ENCODE assay signal across 8 cellular contexts in genomic region chr13:32315255-32316029, GRCh38. TPM values are rescaled to one million over a fixed set of nuclear protein-coding genes. Genes with fewer than 3 reads are reported as not detected.
A peak's percentile ranks its signal among the peaks of the same experiment; 100 is the strongest.
DNase-seq lines count a peak whose midpoint lies in the region; ATAC-seq, FAIRE-seq and TF ChIP-seq lines count a peak whose summit lies in the region.

BRCA2 (plus strand) TSS chr13:32315508; CDS start chr13:32316461, 953 bp downstream.
ZAR1L (minus strand) TSS chr13:32315363; CDS start chr13:32311925, 3,438 bp downstream.

- peak within 1 kb of the TSS; percentile 93 for H3K27ac ChIP-seq in H1 (ENCODE audit: low read depth, low read length)

- H3K23ac ChIP-seq in H1 (ENCODE audit: insufficient read length) = no peak within 1 kb of the TSS

- H4K5ac ChIP-seq in H1 (ENCODE audit: insufficient read length, low read depth, low read length) = peak within 1 kb of the TSS; percentile 89

- TF ChIP-seq RAD21 in H1 (IDR thresholded peaks at IDR 0.05 in 1 of 2, conservative IDR thresholded peaks at IDR 0.05 in 1 of 2; ENCODE audit: low read depth in 2 of 2, low read length in 2 of 2) = no peak

- no peak within 1 kb of the TSS for H2AK5ac ChIP-seq in H1 (ENCODE audit: low read depth, low read length)

- H3K4ac ChIP-seq in H1 (replicated peaks; ENCODE audit: insufficient read length, low read depth, low read length) = peak within 1 kb of the TSS; percentile 89

- H3K9me3 ChIP-seq in H1 (ENCODE audit: insufficient read depth in 2 of 2, low read depth in 1 of 2, low read length in 1 of 2) = no peaks in the 10 kb centered on the region

- no peaks in the 10 kb centered on the region for H4K20me1 ChIP-seq in H1 (replicated peaks in 1 of 2; ENCODE audit: control insufficient read depth in 1 of 2, insufficient read depth in 2 of 2, low read length in 2 of 2)

- H2BK120ac ChIP-seq in H1 (replicated peaks; ENCODE audit: low read depth, low read length) = peak within 1 kb of the TSS; percentile 50

- H3K9ac ChIP-seq in H1 (replicated peaks in 1 of 4; ENCODE audit: extremely low read depth in 1 of 4, low read depth in 3 of 4, low read length in 3 of 4) = peak within 1 kb of the TSS; percentile 83 to 96 (median 94)

- TF ChIP-seq POLR2A in H1 (IDR thresholded peaks at IDR 0.05; ENCODE audit: control extremely low read depth in 1 of 2, low read depth in 2 of 2, low read length in 2 of 2) = peak; percentile 65 to 96

- TF ChIP-seq CTCF in H1 (IDR thresholded peaks at IDR 0.05; ENCODE audit: control extremely low read depth in 1 of 3, insufficient read depth in 1 of 3, low read depth in 1 of 3, low read length in 3 of 3) = no peak

- peaks cover 42% of the 10 kb centered on the region for H3K4me1 Mint-ChIP-seq in activated CD8-positive, alpha-beta memory T cell treated with anti-CD3 and anti-CD28 coated beads, Interleukin-2, amount 10 ng/mL, durations not matched to agents 7 days and 5 days

- H3K4me2 ChIP-seq in H1 (ENCODE audit: insufficient read depth in 1 of 2, low read depth in 2 of 2, low read length in 2 of 2) = peak within 1 kb of the TSS; percentile 90 to 97

- CTCF ChIA-PET in activated CD8-positive, alpha-beta memory T cell treated with anti-CD3 and anti-CD28 coated beads, Interleukin-2, amount 10 ng/mL, durations not matched to agents 7 days and 5 days (lab: Charles Lee) = interaction anchor here (0.7 to 2.4 kb wide), 13 partner anchors 9 to 1503 kb away, joined by 3 to 9 read pairs (median 4); partner anchors contain the start of genes PDS5B and RFC3
- CTCF ChIA-PET in H1 (lab: Charles Lee; ENCODE audit: partially characterized antibody) = interaction anchor here (0.6 to 1.4 kb wide), 6 partner anchors 43 to 470 kb away, joined by 3 to 9 read pairs (median 4); no protein-coding TSS in a partner anchor

- no peaks in the 10 kb centered on the region for H3K27me3 Mint-ChIP-seq in activated CD8-positive, alpha-beta memory T cell treated with anti-CD3 and anti-CD28 coated beads, Interleukin-2, amount 10 ng/mL, durations not matched to agents 7 days and 5 days

- H3K27ac Mint-ChIP-seq in activated CD8-positive, alpha-beta memory T cell treated with anti-CD3 and anti-CD28 coated beads, Interleukin-2, amount 10 ng/mL, durations not matched to agents 7 days and 5 days = peak within 1 kb of the TSS; percentile 100

- H3K4me3 Mint-ChIP-seq in activated CD8-positive, alpha-beta memory T cell treated with anti-CD3 and anti-CD28 coated beads, Interleukin-2, amount 10 ng/mL, durations not matched to agents 7 days and 5 days = peak within 1 kb of the TSS; percentile 93

- H3K27me3 ChIP-seq in H1 (replicated peaks in 1 of 4; ENCODE audit: control insufficient read depth in 3 of 4, extremely low read depth in 1 of 4, insufficient read depth in 3 of 4, low read length in 3 of 4) = no peaks in the 10 kb centered on the region

- H2BK5ac ChIP-seq in H1 (ENCODE audit: low read depth, low read length) = peak within 1 kb of the TSS; percentile 87

- H4K91ac ChIP-seq in H1 (replicated peaks; ENCODE audit: insufficient read length, low read length) = peak within 1 kb of the TSS; percentile 83

- H2AFZ ChIP-seq in H1 (ENCODE audit: low read length) = peak within 1 kb of the TSS; percentile 93

- peak within 1 kb of the TSS; percentile 91 for H3K56ac ChIP-seq in H1 (replicated peaks; ENCODE audit: insufficient read length, low read depth, low read length)

- H2BK12ac ChIP-seq in H1 (ENCODE audit: low read depth, low read length) = no peak within 1 kb of the TSS; the same call in 1 of the 2 replicates

- WGBS in H1 (ENCODE audit: extremely low coverage in 1 of 2, insufficient coverage in 1 of 2, insufficient read length in 1 of 2, insufficient replicate concordance in 2 of 2, low coverage in 1 of 2, low lambda C conversion rate in 2 of 2, missing lambda C conversion rate in 1 of 2), 2 experiments = 1% methylated on average over 60 of the region's 60 CpGs; no CpG with 5 or more reads in 1 of the 2 experiments

- H3K4me1 ChIP-seq in H1 (replicated peaks in 1 of 4; ENCODE audit: control insufficient read depth in 3 of 4, insufficient read depth in 4 of 4, low read length in 3 of 4) = peaks cover 0 to 5% (median under 1%) of the 10 kb centered on the region in 4 experiments; a peak in 5 of 7 replicates

- no peaks in the 10 kb centered on the region for H3K79me1 ChIP-seq in H1 (ENCODE audit: low read depth, low read length)

- no peak for TF ChIP-seq EP300 in H1 (IDR thresholded peaks at IDR 0.05; ENCODE audit: borderline replicate concordance in 1 of 2, low read depth in 2 of 2, low read length in 2 of 2)

- POLR2A ChIA-PET in H1 (lab: Charles Lee; ENCODE audit: partially characterized antibody) = interaction anchor here (0.7 to 2.3 kb wide), 33 partner anchors 9 to 369 kb away, joined by 3 to 12 read pairs (median 4); partner anchors contain the start of gene FRY

- no peaks in the 10 kb centered on the region for H3K9me3 Mint-ChIP-seq in activated CD8-positive, alpha-beta memory T cell treated with anti-CD3 and anti-CD28 coated beads, Interleukin-2, amount 10 ng/mL, durations not matched to agents 7 days and 5 days (ENCODE audit: low read depth)

- peaks cover 0 to 11% (median 3%) of the 10 kb centered on the region in 4 experiments; a peak in 4 of 8 replicates for H3K36me3 ChIP-seq in H1 (ENCODE audit: control insufficient read depth in 2 of 4, insufficient read depth in 4 of 4, low read length in 3 of 4)

- DNase-seq in CMK (ENCODE audit: low read depth) (peak; percentile 64), NOMO-1 treated with DMSO at 0.1 percent for 48 hours (lab: John Stamatoyannopoulos, UW; ENCODE audit: unreplicated experiment) (peak; percentile 91), H1 (ENCODE audit: low read depth in 1 of 2, low spot score in 2 of 2) (peak; percentile 68 to 90), mesenteric fat pad (ENCODE audit: low spot score) (peak; percentile 95)
- peak; percentile 95 for DNase-seq in activated CD8-positive, alpha-beta memory T cell treated with anti-CD3 and anti-CD28 coated beads, Interleukin-2, amount 10 ng/mL, durations not matched to agents 7 days and 5 days
- peak; percentile 75 for DNase-seq in stimulated activated CD8-positive, alpha-beta memory T cell treated with anti-CD3 and anti-CD28 coated beads, Interleukin-12 subunit alpha, Interleukin-12 subunit beta, amount 100 ng/mL, for 4 hours (ENCODE audit: low read depth)

- peak within 1 kb of the TSS; percentile 96 for H4K8ac ChIP-seq in H1 (ENCODE audit: extremely low read depth, insufficient read depth, low read length)

- peaks cover 10% of the 10 kb centered on the region for H3K23me2 ChIP-seq in H1 (ENCODE audit: low read depth, low read length)

- peak within 1 kb of the TSS; percentile 60 to 69 (median 64) for H3K4me3 ChIP-seq in H1 (ENCODE audit: extremely low read depth in 1 of 4, insufficient read depth in 2 of 4, low read depth in 3 of 4, low read length in 4 of 4)

- H3K79me2 ChIP-seq in H1 (ENCODE audit: control insufficient read depth in 1 of 2, insufficient read depth in 2 of 2, low read length in 2 of 2) = no peaks in the 10 kb centered on the region

- H2BK15ac ChIP-seq in H1 (ENCODE audit: low read length) = no peak within 1 kb of the TSS; the same call in 1 of the 2 replicates

- ATAC-seq in GM19455 (IDR thresholded peaks at IDR 0.05; ENCODE audit: unreplicated experiment) = peak; percentile 94
- ATAC-seq in HG03575 (IDR thresholded peaks at IDR 0.05; ENCODE audit: extremely low read depth, insufficient number of reproducible peaks, low FRiP score, unreplicated experiment) = peak; percentile 61
- ATAC-seq in activated CD8-positive, alpha-beta memory T cell treated with anti-CD3 and anti-CD28 coated beads, Interleukin-2, amount 10 ng/mL, durations not matched to agents 7 days and 5 days = peak; percentile 95

- peaks cover 26% of the 10 kb centered on the region for H3K36me3 Mint-ChIP-seq in activated CD8-positive, alpha-beta memory T cell treated with anti-CD3 and anti-CD28 coated beads, Interleukin-2, amount 10 ng/mL, durations not matched to agents 7 days and 5 days

- H2BK20ac ChIP-seq in H1 (ENCODE audit: low read length) = no peak within 1 kb of the TSS

- H3K18ac ChIP-seq in H1 (ENCODE audit: extremely low read depth, low read length) = peak within 1 kb of the TSS; percentile 84

- FAIRE-seq in H1 (lab: Jason Lieb, UNC) = no peak

- no peak within 1 kb of the TSS for H3K14ac ChIP-seq in H1 (ENCODE audit: insufficient read length)

TF ChIP-seq in H1, 55 proteins besides CTCF, POLR2A, EP300 and RAD21 (continues in another document):
- TF ChIP-seq PHF8 (conservative IDR thresholded peaks at IDR 0.05; ENCODE audit: low read depth, low read length) (peak; percentile 95), TBP (IDR thresholded peaks at IDR 0.05; ENCODE audit: low read depth, low read length) (peak; percentile 76), RBBP5 (IDR thresholded peaks at IDR 0.05; ENCODE audit: borderline replicate concordance, low read depth, low read length) (0 out of 2 replicates have a peak, but pooled peaks have one; percentile 66), POLR2AphosphoS5 (IDR thresholded peaks at IDR 0.05; ENCODE audit: low read depth, low read length) (peak; percentile 80)

RNA-seq across cellular contexts. Expression of gene BRCA2, which starts in this region (rescaled TPM):
- 10 to 100 TPM; 25.1 to 37.8 TPM for total RNA-seq in activated CD8-positive, alpha-beta memory T cell treated with anti-CD3 and anti-CD28 coated beads, Interleukin-2, amount 10 ng/mL, durations not matched to agents 7 days and 5 days
- 22.2 and 24.9 TPM in 2 replicates for total RNA-seq in H1 (2021; fragmentation: NEBNext Ultra II Directional; extraction: Animal tissue kit (Norgen Biotek cat#: 25700))
- 2.1 and 4.2 TPM in 2 replicates for polyA plus RNA-seq in H1 (2011; rRNA removed)
- polyA plus RNA-seq in H1 (2011; cell fraction: cytosol; rRNA removed) = 5.1 TPM
- 7.2 TPM for polyA plus RNA-seq in H1 (2011; cell fraction: nucleus; rRNA removed)
- polyA plus RNA-seq in H1 (2012, experiment 1 of 2) = 8.1 to 12.7 TPM (median 10.7 TPM) in 4 replicates
- polyA plus RNA-seq in H1 (2012, experiment 2 of 2) = 0.58 TPM
- polyA plus RNA-seq in H1 (2013, experiment 1 of 2) = 10.9 TPM
- 11.4 TPM for polyA plus RNA-seq in H1 (2013, experiment 2 of 2)
- polyA minus RNA-seq in H1 (2011; rRNA and poly(A)+ RNA removed) = 14.3 and 22.5 TPM in 2 replicates
- polyA minus RNA-seq in H1 (2011; cell fraction: cytosol; rRNA and poly(A)+ RNA removed) = 7.6 TPM
- 23.7 TPM for polyA minus RNA-seq in H1 (2011; cell fraction: nucleus; rRNA and poly(A)+ RNA removed)
- 1.9 TPM for total RNA-seq in mesenteric fat pad

RNA-seq across cellular contexts. Expression of gene ZAR1L, which starts in this region (rescaled TPM):
- total RNA-seq in activated CD8-positive, alpha-beta memory T cell treated with anti-CD3 and anti-CD28 coated beads, Interleukin-2, amount 10 ng/mL, durations not matched to agents 7 days and 5 days = not detected
- total RNA-seq in H1 (2021; fragmentation: NEBNext Ultra II Directional; extraction: Animal tissue kit (Norgen Biotek cat#: 25700)) = 0.19 TPM in 1 of 2 replicates, not detected in the other
- polyA plus RNA-seq in H1 (2011; rRNA removed) = 0.30 and 0.47 TPM in 2 replicates
- 0.47 TPM for polyA plus RNA-seq in H1 (2011; cell fraction: cytosol; rRNA removed)
- 0.34 TPM for polyA plus RNA-seq in H1 (2011; cell fraction: nucleus; rRNA removed)
- 0.23 to 0.55 TPM (median 0.28 TPM) in 4 replicates for polyA plus RNA-seq in H1 (2012, experiment 1 of 2)
- 0.17 TPM for polyA plus RNA-seq in H1 (2012, experiment 2 of 2)
- 0.16 TPM for polyA plus RNA-seq in H1 (2013, experiment 1 of 2)
- 0.15 TPM for polyA plus RNA-seq in H1 (2013, experiment 2 of 2)
- polyA minus RNA-seq in H1 (2011; rRNA and poly(A)+ RNA removed) = 0.16 TPM in 1 of 2 replicates, not detected in the other
- polyA minus RNA-seq in H1 (2011; cell fraction: cytosol; rRNA and poly(A)+ RNA removed) = not detected
- not detected for polyA minus RNA-seq in H1 (2011; cell fraction: nucleus; rRNA and poly(A)+ RNA removed)
- not detected for total RNA-seq in mesenteric fat pad

Comparison
In these comparisons a context has a peak if more than half of its experiments do, and no peak if none do; other contexts are left out.
1. Peak in every context shown above with its lines: DNase-seq, ATAC-seq, H3K4me3 ChIP-seq and H3K27ac ChIP-seq.